17 cellular contexts compared by ENCODE assay signal in genomic region chr20:51373713-51374481, GRCh38.
DNase-seq lines count a peak whose midpoint lies in the region; ATAC-seq, FAIRE-seq and TF ChIP-seq lines count a peak whose summit lies in the region.
"Had no signal": no experiment of that assay in that cellular context is flagged by ENCODE, and none has a peak within 500 bp of the region (broad histone marks: within the 10 kb centered on the region; RNA-seq: fewer than 3 reads in every experiment).

No MANE protein-coding gene starts in this region.

- H3K27ac ChIP-seq in liver (ENCODE audit: low read depth in 1 of 2, low read length in 2 of 2) (no peak overlapping the region), HepG2 (ENCODE audit: extremely low read length, insufficient read depth, low read length) (no peak overlapping the region), aorta (ENCODE audit: low read depth in 1 of 2, low read length in 2 of 2) (no peak overlapping the region)
- H3K27ac ChIP-seq: ascending aorta, transverse colon had no signal

- no peaks in the 10 kb centered on the region for H3K36me3 Mint-ChIP-seq in endothelial cell (ENCODE audit: low read depth, unreplicated experiment)

- H3K27me3 Mint-ChIP-seq in endothelial cell (ENCODE audit: unreplicated experiment), result no peaks in the 10 kb centered on the region

- POLR2A ChIA-PET in HepG2 (lab: Yijun Ruan, JAX), result no interaction called here

- H3K9me3 ChIP-seq in liver (ENCODE audit: control insufficient read depth in 4 of 4, low read length in 3 of 4) (no peaks in the 10 kb centered on the region), HepG2 (ENCODE audit: low read length) (no peaks in the 10 kb centered on the region), aorta (ENCODE audit: control insufficient read depth, low read length) (no peaks in the 10 kb centered on the region)
- H3K9me3 ChIP-seq: ascending aorta, transverse colon had no signal

- TF ChIP-seq CTCF in liver (IDR thresholded peaks at IDR 0.05; ENCODE audit: low read depth, low read length, missing input control), result no peak
- no peak for TF ChIP-seq CTCF in HepG2 (CRISPR knock-in tag; IDR thresholded peaks at IDR 0.05)
- TF ChIP-seq CTCF in endothelial cell (IDR thresholded peaks at IDR 0.05; ENCODE audit: unreplicated experiment), result no peak

- H3K9ac ChIP-seq in liver (ENCODE audit: low read depth in 1 of 2, low read length in 2 of 2) (no peak overlapping the region), HepG2 (ENCODE audit: insufficient read depth, low read depth, low read length) (no peak overlapping the region)

- TF ChIP-seq RAD21 in liver (IDR thresholded peaks at IDR 0.05), result no peak
- no peak for TF ChIP-seq RAD21 in HepG2 (CRISPR knock-in tag; IDR thresholded peaks at IDR 0.05)

- BruUV-seq in HepG2 (replicated peaks; lab: Mats Ljungman, UMichigan), result no TSS peak

- in situ Hi-C loops in HepG2 (cut with HindIII; ENCODE audit: extremely low pct_ligation_motif_present, low pct_unique_long_range_greater_than_20kb), result loop anchor here (5.0 kb wide), 2 partner anchors 218 to 708 kb away; no protein-coding TSS in a partner anchor

- no peak overlapping the region for H3K4me3 Mint-ChIP-seq in endothelial cell (ENCODE audit: unreplicated experiment)

- H3K36me3 ChIP-seq in liver (ENCODE audit: control insufficient read depth in 4 of 4, insufficient read depth in 3 of 4, low read depth in 1 of 4, low read length in 3 of 4) (no peaks in the 10 kb centered on the region), HepG2 (replicated peaks in 1 of 2; ENCODE audit: control insufficient read depth in 1 of 2, insufficient read depth in 2 of 2, low read length in 2 of 2) (no peaks in the 10 kb centered on the region), aorta (ENCODE audit: control insufficient read depth in 1 of 2, insufficient read depth in 2 of 2, low read length in 1 of 2) (no peaks in the 10 kb centered on the region)
- H3K36me3 ChIP-seq: ascending aorta, transverse colon had no signal

- no peaks in the 10 kb centered on the region for H3K79me2 ChIP-seq in HepG2 (ENCODE audit: insufficient read depth, low read length)

- H3K27me3 ChIP-seq in liver (ENCODE audit: control insufficient read depth in 4 of 4, insufficient read depth in 4 of 4, low read length in 3 of 4) (no peaks in the 10 kb centered on the region), HepG2 (ENCODE audit: control insufficient read depth in 1 of 2, insufficient read depth in 2 of 2, low read length in 2 of 2) (peaks cover 0 to 21% of the 10 kb centered on the region in 2 experiments; a peak in 2 of 5 replicates), aorta (ENCODE audit: control insufficient read depth in 1 of 2, insufficient read depth in 2 of 2, low read length in 1 of 2) (no peaks in the 10 kb centered on the region)
- H3K27me3 ChIP-seq: ascending aorta, transverse colon had no signal

- H3K4me1 ChIP-seq in liver (ENCODE audit: control insufficient read depth in 4 of 4, insufficient read depth in 4 of 4, low read length in 3 of 4) (no peaks in the 10 kb centered on the region), HepG2 (ENCODE audit: insufficient read depth, low read length) (no peaks in the 10 kb centered on the region), aorta (ENCODE audit: control insufficient read depth in 1 of 2, insufficient read depth in 2 of 2, low read length in 2 of 2) (no peaks in the 10 kb centered on the region)
- H3K4me1 ChIP-seq: transverse colon had no signal

- peaks cover 6% of the 10 kb centered on the region for H3K4me1 Mint-ChIP-seq in endothelial cell (ENCODE audit: unreplicated experiment)

- FAIRE-seq in HepG2 (lab: Jason Lieb, UNC), result no peak

- intact Hi-C loops in HepG2 (cut with micrococcal nuclease; ENCODE audit: unreplicated experiment) (loop anchor here (5.0 kb wide), 1 partner anchor 593 kb away; no protein-coding TSS in a partner anchor), aorta (cut with DNase I) (loop anchor here in 1 of 2 donors (5.0 kb wide), 1 partner anchor 223 kb away; no protein-coding TSS in a partner anchor)

- no peaks in the 10 kb centered on the region for H3K9me3 Mint-ChIP-seq in endothelial cell (ENCODE audit: unreplicated experiment)

- H3K4me3 ChIP-seq in liver (ENCODE audit: low read depth in 1 of 3, low read length in 3 of 3), result no peak overlapping the region
- no peak overlapping the region for H3K4me3 ChIP-seq in HepG2 (replicated peaks in 1 of 3; ENCODE audit: insufficient read depth in 1 of 3, low read depth in 2 of 3, low read length in 3 of 3)
- H3K4me3 ChIP-seq in aorta (ENCODE audit: low read length in 2 of 2), result no peak overlapping the region
- H3K4me3 ChIP-seq: ascending aorta, lung, transverse colon had no signal

- no peak overlapping the region for H2AFZ ChIP-seq in HepG2 (ENCODE audit: low read length)

- CTCF ChIA-PET in HepG2 (lab: Yijun Ruan, JAX; ENCODE audit: low intra/inter-chr PET ratio, low total read pairs), result interaction anchor here (2.1 to 2.2 kb wide), 3 partner anchors 221 to 250 kb away, joined by 5 to 43 read pairs (median 33); no protein-coding TSS in a partner anchor

- TF ChIP-seq POLR2A in HepG2 (IDR thresholded peaks at IDR 0.05; ENCODE audit: insufficient read depth in 1 of 2, low read depth in 2 of 2, low read length in 2 of 2), result no peak

- H3K4me2 ChIP-seq in HepG2 (ENCODE audit: low read depth, low read length), result no peak overlapping the region

- no peaks in the 10 kb centered on the region for H4K20me1 ChIP-seq in HepG2 (ENCODE audit: insufficient read depth, low read length)

- DNase-seq in HepG2 (ENCODE audit: low spot score) (no peak), endothelial cell (ENCODE audit: low spot score) (no peak), left lobe of liver (ENCODE audit: low spot score) (no peak), aorta (peak; percentile 44 to 75)
- no peak for DNase-seq in activated T-cell treated with anti-CD3 and anti-CD28 coated beads, Interleukin-2, amount 50 U/mL, for 1 hour
- no peak for DNase-seq in activated CD4-positive, alpha-beta T cell treated with anti-CD3 and anti-CD28 coated beads for 4 hours
- DNase-seq: ACHN; activated CD4-positive, alpha-beta T cell treated with anti-CD3 and anti-CD28 coated beads, Interleukin-2, amount 50 U/mL, for 1 hour; hypothalamus; MV-4-11; nucleus accumbens; transverse colon had no signal

- ATAC-seq in HepG2, result no peak
- ATAC-seq in left lobe of liver, result peak; percentile 6
- ATAC-seq in aorta (ENCODE audit: low FRiP score), result peak; percentile 60
- ATAC-seq in GM21723 (IDR thresholded peaks at IDR 0.05; ENCODE audit: unreplicated experiment), result no peak
- ATAC-seq: HCT116 had no signal

- H3K27ac Mint-ChIP-seq in endothelial cell (ENCODE audit: unreplicated experiment), result peak overlapping the region; percentile 54

- no peak for TF ChIP-seq EP300 in HepG2 (IDR thresholded peaks at IDR 0.05; ENCODE audit: low read depth in 2 of 2, low read length in 2 of 2)
- TF ChIP-seq EP300 in HepG2 (CRISPR knock-in tag; IDR thresholded peaks at IDR 0.05; ENCODE audit: borderline replicate concordance), result no peak

- 73% methylated on average over 12 of the region's 12 CpGs for WGBS in liver
- 19% methylated on average over 12 of the region's 12 CpGs for WGBS in HepG2 (ENCODE audit: low lambda C conversion rate)
- WGBS in aorta, 2 donors, result 78 to 79% methylated on average over 12 of the region's 12 CpGs

TF ChIP-seq in liver, 16 proteins besides CTCF, POLR2A, EP300 and RAD21:
- TF ChIP-seq, protein P1, sequence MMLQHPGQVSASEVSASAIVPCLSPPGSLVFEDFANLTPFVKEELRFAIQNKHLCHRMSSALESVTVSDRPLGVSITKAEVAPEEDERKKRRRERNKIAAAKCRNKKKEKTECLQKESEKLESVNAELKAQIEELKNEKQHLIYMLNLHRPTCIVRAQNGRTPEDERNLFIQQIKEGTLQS (IDR thresholded peaks at IDR 0.05), result no peak
- peak; percentile 93 for TF ChIP-seq NR2F2 (IDR thresholded peaks at IDR 0.05)

TF ChIP-seq in HepG2, 621 proteins besides CTCF, POLR2A, EP300 and RAD21 (continues in another document):
- no peak for TF ChIP-seq STAT6 (CRISPR knock-in tag; IDR thresholded peaks at IDR 0.05; ENCODE audit: borderline replicate concordance)
- no peak for TF ChIP-seq KLF16 (CRISPR knock-in tag; IDR thresholded peaks at IDR 0.05)
- no peak for TF ChIP-seq ZNF850 (CRISPR knock-in tag; conservative IDR thresholded peaks at IDR 0.05)
- TF ChIP-seq, protein P2, sequence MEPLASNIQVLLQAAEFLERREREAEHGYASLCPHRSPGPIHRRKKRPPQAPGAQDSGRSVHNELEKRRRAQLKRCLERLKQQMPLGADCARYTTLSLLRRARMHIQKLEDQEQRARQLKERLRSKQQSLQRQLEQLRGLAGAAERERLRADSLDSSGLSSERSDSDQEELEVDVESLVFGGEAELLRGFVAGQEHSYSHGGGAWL (CRISPR knock-in tag; IDR thresholded peaks at IDR 0.05), result no peak
- TF ChIP-seq NPAS2 (CRISPR knock-in tag; IDR thresholded peaks at IDR 0.05; ENCODE audit: borderline replicate concordance), result no peak

Comparison
In these comparisons a context has a peak if more than half of its experiments do, and no peak if none do; other contexts are left out.
1. ATAC-seq: peak in left lobe of liver (single experiment) and aorta (single experiment); none in HepG2 (single experiment) and GM21723 (single experiment).
2. DNase-seq: peak in aorta (2 of 2); none in HepG2 (single experiment), endothelial cell (single experiment), left lobe of liver (single experiment), activated T-cell treated with anti-CD3 and anti-CD28 coated beads, Interleukin-2, amount 50 U/mL, for 1 hour (single experiment) and activated CD4-positive, alpha-beta T cell treated with anti-CD3 and anti-CD28 coated beads for 4 hours (0 of 2).